Comparison of ENCODE assay signal across 1 cellular context in the genomic region with DNA sequence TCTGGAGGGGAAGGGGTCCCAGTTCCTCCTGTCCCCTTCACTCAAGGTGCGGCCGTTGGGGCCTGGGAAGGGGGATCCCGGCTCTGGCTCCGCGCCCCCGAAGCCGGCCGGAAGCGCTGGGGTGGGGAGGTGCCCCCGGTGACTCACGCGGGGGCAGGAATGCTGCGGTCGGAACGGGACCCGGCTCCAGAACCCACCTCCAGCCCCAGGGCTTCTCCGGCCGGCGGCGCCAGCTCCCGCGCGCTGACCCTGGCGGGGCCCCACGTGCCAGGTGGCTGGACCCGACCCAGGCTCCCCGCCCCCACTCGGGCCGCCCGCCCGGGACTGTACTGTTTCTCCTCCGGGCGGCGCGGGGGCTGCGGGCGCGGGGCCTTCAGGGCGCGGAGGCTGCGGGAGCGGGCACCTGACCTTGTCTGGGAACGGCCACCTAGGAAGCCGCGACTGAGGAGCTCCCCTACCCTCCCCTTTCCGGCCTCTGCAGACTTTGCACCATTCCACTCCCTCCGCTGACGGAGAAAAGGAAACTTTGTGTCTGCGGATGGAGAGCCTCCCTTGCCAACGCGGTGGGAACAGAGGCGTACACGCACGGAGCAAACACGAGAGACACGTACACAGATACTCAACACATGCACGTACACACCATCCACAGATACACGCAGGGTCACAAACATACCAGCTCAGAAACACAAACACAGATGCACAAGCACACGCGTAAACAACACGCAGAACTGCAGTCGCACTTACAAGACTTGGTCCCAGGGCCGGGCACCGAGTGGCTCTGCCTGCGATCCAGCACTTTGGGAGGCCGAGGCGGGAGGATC.
TF ChIP-seq lines count a peak whose summit lies in the region.

No MANE protein-coding gene starts in this region.

TF ChIP-seq in K562, 482 proteins besides CTCF, POLR2A, EP300 and RAD21 (continued from another document and continues in another):
- TF ChIP-seq, protein P1, sequence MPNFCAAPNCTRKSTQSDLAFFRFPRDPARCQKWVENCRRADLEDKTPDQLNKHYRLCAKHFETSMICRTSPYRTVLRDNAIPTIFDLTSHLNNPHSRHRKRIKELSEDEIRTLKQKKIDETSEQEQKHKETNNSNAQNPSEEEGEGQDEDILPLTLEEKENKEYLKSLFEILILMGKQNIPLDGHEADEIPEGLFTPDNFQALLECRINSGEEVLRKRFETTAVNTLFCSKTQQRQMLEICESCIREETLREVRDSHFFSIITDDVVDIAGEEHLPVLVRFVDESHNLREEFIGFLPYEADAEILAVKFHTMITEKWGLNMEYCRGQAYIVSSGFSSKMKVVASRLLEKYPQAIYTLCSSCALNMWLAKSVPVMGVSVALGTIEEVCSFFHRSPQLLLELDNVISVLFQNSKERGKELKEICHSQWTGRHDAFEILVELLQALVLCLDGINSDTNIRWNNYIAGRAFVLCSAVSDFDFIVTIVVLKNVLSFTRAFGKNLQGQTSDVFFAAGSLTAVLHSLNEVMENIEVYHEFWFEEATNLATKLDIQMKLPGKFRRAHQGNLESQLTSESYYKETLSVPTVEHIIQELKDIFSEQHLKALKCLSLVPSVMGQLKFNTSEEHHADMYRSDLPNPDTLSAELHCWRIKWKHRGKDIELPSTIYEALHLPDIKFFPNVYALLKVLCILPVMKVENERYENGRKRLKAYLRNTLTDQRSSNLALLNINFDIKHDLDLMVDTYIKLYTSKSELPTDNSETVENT (CRISPR knock-in tag; IDR thresholded peaks at IDR 0.05), result 0 out of 2 replicates have a peak, but pooled peaks have one; percentile 19
- TF ChIP-seq FOXA1 (IDR thresholded peaks at IDR 0.05; ENCODE audit: borderline replicate concordance) (no peak), HMGN3 (IDR thresholded peaks at IDR 0.05; ENCODE audit: borderline replicate concordance, extremely low read depth, insufficient read length, low read depth, low read length) (peak; percentile 94), POU5F1 (IDR thresholded peaks at IDR 0.05; ENCODE audit: borderline replicate concordance, low read depth, low read length, partially characterized antibody) (no peak), GTF2E2 (tag; IDR thresholded peaks at IDR 0.05) (no peak), RFX1 (IDR thresholded peaks at IDR 0.05) (no peak), ZKSCAN3 (CRISPR knock-in tag; IDR thresholded peaks at IDR 0.05) (no peak), CBFA2T2 (conservative IDR thresholded peaks at IDR 0.05) (0 out of 2 replicates have a peak, but pooled peaks have one; percentile 1), HDAC3 (IDR thresholded peaks at IDR 0.05; ENCODE audit: borderline replicate concordance, partially characterized antibody) (no peak), MEIS2 (IDR thresholded peaks at IDR 0.05; ENCODE audit: partially characterized antibody) (no peak), ZFX (CRISPR knock-in tag; IDR thresholded peaks at IDR 0.05) (peak; percentile 79), ZNF263 (CRISPR knock-in tag; IDR thresholded peaks at IDR 0.05; ENCODE audit: borderline replicate concordance) (peak; percentile 60; the same call in 1 of the 2 replicates), ZNF197 (CRISPR knock-in tag; IDR thresholded peaks at IDR 0.05; ENCODE audit: low read depth) (no peak), PHB2 (IDR thresholded peaks at IDR 0.05; ENCODE audit: low read depth) (no peak), ZBTB7A (IDR thresholded peaks at IDR 0.05; ENCODE audit: borderline replicate concordance, control insufficient read depth, low read depth, low read length) (peak; percentile 96), ZNF316 (IDR thresholded peaks at IDR 0.05) (no peak), LCOR (CRISPR knock-in tag; IDR thresholded peaks at IDR 0.05) (no peak), SMARCA4 (IDR thresholded peaks at IDR 0.05) (no peak), POLR2G (IDR thresholded peaks at IDR 0.05; ENCODE audit: low read depth, low read length) (peak; percentile 85), FOXP1 (CRISPR knock-in tag; IDR thresholded peaks at IDR 0.05) (no peak; the same call in 1 of the 2 replicates), ZFP30 (CRISPR knock-in tag; IDR thresholded peaks at IDR 0.05; ENCODE audit: borderline replicate concordance) (no peak), ZNF444 (CRISPR knock-in tag; IDR thresholded peaks at IDR 0.05) (no peak), NR2F6 (CRISPR knock-in tag; IDR thresholded peaks at IDR 0.05) (no peak), ZNF274 (IDR thresholded peaks at IDR 0.05; ENCODE audit: borderline replicate concordance, low read depth, low read length) (no peak), TCF7 (IDR thresholded peaks at IDR 0.05; ENCODE audit: borderline replicate concordance) (no peak), RBM22 (IDR thresholded peaks at IDR 0.05; ENCODE audit: low read depth, low read length, poor library complexity, severe bottlenecking) (no peak), SRSF3 (IDR thresholded peaks at IDR 0.05; ENCODE audit: insufficient read depth, low read length) (no peak), JUN (IDR thresholded peaks at IDR 0.05; ENCODE audit: borderline replicate concordance, low read depth, low read length) (0 out of 2 replicates have a peak, but pooled peaks have one; percentile 49), JUN (CRISPR knock-in tag; IDR thresholded peaks at IDR 0.05; ENCODE audit: borderline replicate concordance) (no peak; the same call in 1 of the 2 replicates), KDM2B (CRISPR knock-in tag; IDR thresholded peaks at IDR 0.05) (no peak), PHF20 (IDR thresholded peaks at IDR 0.05; ENCODE audit: partially characterized antibody) (no peak), NRF1 (conservative IDR thresholded peaks at IDR 0.05 in 1 of 2, IDR thresholded peaks at IDR 0.05 in 1 of 2) (no peak), ZNF551 (CRISPR knock-in tag; IDR thresholded peaks at IDR 0.05) (no peak), SNRNP70 (optimal IDR thresholded peaks at IDR 0.05; ENCODE audit: low read depth, low read length) (no peak)
- TF ChIP-seq, protein P2, sequence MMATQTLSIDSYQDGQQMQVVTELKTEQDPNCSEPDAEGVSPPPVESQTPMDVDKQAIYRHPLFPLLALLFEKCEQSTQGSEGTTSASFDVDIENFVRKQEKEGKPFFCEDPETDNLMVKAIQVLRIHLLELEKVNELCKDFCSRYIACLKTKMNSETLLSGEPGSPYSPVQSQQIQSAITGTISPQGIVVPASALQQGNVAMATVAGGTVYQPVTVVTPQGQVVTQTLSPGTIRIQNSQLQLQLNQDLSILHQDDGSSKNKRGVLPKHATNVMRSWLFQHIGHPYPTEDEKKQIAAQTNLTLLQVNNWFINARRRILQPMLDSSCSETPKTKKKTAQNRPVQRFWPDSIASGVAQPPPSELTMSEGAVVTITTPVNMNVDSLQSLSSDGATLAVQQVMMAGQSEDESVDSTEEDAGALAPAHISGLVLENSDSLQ (IDR thresholded peaks at IDR 0.05), result no peak
- TF ChIP-seq, protein P3, sequence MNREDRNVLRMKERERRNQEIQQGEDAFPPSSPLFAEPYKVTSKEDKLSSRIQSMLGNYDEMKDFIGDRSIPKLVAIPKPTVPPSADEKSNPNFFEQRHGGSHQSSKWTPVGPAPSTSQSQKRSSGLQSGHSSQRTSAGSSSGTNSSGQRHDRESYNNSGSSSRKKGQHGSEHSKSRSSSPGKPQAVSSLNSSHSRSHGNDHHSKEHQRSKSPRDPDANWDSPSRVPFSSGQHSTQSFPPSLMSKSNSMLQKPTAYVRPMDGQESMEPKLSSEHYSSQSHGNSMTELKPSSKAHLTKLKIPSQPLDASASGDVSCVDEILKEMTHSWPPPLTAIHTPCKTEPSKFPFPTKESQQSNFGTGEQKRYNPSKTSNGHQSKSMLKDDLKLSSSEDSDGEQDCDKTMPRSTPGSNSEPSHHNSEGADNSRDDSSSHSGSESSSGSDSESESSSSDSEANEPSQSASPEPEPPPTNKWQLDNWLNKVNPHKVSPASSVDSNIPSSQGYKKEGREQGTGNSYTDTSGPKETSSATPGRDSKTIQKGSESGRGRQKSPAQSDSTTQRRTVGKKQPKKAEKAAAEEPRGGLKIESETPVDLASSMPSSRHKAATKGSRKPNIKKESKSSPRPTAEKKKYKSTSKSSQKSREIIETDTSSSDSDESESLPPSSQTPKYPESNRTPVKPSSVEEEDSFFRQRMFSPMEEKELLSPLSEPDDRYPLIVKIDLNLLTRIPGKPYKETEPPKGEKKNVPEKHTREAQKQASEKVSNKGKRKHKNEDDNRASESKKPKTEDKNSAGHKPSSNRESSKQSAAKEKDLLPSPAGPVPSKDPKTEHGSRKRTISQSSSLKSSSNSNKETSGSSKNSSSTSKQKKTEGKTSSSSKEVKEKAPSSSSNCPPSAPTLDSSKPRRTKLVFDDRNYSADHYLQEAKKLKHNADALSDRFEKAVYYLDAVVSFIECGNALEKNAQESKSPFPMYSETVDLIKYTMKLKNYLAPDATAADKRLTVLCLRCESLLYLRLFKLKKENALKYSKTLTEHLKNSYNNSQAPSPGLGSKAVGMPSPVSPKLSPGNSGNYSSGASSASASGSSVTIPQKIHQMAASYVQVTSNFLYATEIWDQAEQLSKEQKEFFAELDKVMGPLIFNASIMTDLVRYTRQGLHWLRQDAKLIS (CRISPR knock-in tag; IDR thresholded peaks at IDR 0.05), result no peak
- TF ChIP-seq, protein P4, sequence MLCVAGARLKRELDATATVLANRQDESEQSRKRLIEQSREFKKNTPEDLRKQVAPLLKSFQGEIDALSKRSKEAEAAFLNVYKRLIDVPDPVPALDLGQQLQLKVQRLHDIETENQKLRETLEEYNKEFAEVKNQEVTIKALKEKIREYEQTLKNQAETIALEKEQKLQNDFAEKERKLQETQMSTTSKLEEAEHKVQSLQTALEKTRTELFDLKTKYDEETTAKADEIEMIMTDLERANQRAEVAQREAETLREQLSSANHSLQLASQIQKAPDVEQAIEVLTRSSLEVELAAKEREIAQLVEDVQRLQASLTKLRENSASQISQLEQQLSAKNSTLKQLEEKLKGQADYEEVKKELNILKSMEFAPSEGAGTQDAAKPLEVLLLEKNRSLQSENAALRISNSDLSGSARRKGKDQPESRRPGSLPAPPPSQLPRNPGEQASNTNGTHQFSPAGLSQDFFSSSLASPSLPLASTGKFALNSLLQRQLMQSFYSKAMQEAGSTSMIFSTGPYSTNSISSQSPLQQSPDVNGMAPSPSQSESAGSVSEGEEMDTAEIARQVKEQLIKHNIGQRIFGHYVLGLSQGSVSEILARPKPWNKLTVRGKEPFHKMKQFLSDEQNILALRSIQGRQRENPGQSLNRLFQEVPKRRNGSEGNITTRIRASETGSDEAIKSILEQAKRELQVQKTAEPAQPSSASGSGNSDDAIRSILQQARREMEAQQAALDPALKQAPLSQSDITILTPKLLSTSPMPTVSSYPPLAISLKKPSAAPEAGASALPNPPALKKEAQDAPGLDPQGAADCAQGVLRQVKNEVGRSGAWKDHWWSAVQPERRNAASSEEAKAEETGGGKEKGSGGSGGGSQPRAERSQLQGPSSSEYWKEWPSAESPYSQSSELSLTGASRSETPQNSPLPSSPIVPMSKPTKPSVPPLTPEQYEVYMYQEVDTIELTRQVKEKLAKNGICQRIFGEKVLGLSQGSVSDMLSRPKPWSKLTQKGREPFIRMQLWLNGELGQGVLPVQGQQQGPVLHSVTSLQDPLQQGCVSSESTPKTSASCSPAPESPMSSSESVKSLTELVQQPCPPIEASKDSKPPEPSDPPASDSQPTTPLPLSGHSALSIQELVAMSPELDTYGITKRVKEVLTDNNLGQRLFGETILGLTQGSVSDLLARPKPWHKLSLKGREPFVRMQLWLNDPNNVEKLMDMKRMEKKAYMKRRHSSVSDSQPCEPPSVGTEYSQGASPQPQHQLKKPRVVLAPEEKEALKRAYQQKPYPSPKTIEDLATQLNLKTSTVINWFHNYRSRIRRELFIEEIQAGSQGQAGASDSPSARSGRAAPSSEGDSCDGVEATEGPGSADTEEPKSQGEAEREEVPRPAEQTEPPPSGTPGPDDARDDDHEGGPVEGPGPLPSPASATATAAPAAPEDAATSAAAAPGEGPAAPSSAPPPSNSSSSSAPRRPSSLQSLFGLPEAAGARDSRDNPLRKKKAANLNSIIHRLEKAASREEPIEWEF (CRISPR knock-in tag; IDR thresholded peaks at IDR 0.05), result no peak
- TF ChIP-seq, protein P5, sequence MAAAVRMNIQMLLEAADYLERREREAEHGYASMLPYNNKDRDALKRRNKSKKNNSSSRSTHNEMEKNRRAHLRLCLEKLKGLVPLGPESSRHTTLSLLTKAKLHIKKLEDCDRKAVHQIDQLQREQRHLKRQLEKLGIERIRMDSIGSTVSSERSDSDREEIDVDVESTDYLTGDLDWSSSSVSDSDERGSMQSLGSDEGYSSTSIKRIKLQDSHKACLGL (CRISPR knock-in tag; IDR thresholded peaks at IDR 0.05; ENCODE audit: borderline replicate concordance, poor library complexity, severe bottlenecking), result no peak
- TF ChIP-seq, protein P6, sequence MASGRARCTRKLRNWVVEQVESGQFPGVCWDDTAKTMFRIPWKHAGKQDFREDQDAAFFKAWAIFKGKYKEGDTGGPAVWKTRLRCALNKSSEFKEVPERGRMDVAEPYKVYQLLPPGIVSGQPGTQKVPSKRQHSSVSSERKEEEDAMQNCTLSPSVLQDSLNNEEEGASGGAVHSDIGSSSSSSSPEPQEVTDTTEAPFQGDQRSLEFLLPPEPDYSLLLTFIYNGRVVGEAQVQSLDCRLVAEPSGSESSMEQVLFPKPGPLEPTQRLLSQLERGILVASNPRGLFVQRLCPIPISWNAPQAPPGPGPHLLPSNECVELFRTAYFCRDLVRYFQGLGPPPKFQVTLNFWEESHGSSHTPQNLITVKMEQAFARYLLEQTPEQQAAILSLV (tag; IDR thresholded peaks at IDR 0.05), result no peak
- TF ChIP-seq, protein P7, sequence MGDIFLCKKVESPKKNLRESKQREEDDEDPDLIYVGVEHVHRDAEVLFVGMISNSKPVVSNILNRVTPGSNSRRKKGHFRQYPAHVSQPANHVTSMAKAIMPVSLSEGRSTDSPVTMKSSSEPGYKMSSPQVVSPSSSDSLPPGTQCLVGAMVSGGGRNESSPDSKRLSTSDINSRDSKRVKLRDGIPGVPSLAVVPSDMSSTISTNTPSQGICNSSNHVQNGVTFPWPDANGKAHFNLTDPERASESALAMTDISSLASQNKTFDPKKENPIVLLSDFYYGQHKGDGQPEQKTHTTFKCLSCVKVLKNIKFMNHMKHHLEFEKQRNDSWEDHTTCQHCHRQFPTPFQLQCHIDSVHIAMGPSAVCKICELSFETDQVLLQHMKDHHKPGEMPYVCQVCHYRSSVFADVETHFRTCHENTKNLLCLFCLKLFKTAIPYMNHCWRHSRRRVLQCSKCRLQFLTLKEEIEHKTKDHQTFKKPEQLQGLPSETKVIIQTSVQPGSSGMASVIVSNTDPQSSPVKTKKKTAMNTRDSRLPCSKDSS (IDR thresholded peaks at IDR 0.05; ENCODE audit: low read depth, partially characterized antibody), result no peak
- TF ChIP-seq, protein P8, sequence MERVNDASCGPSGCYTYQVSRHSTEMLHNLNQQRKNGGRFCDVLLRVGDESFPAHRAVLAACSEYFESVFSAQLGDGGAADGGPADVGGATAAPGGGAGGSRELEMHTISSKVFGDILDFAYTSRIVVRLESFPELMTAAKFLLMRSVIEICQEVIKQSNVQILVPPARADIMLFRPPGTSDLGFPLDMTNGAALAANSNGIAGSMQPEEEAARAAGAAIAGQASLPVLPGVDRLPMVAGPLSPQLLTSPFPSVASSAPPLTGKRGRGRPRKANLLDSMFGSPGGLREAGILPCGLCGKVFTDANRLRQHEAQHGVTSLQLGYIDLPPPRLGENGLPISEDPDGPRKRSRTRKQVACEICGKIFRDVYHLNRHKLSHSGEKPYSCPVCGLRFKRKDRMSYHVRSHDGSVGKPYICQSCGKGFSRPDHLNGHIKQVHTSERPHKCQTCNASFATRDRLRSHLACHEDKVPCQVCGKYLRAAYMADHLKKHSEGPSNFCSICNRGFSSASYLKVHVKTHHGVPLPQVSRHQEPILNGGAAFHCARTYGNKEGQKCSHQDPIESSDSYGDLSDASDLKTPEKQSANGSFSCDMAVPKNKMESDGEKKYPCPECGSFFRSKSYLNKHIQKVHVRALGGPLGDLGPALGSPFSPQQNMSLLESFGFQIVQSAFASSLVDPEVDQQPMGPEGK (CRISPR knock-in tag; IDR thresholded peaks at IDR 0.05; ENCODE audit: borderline replicate concordance), result no peak
